ENCODE assay signal across 8 cellular contexts in the genomic region with DNA sequence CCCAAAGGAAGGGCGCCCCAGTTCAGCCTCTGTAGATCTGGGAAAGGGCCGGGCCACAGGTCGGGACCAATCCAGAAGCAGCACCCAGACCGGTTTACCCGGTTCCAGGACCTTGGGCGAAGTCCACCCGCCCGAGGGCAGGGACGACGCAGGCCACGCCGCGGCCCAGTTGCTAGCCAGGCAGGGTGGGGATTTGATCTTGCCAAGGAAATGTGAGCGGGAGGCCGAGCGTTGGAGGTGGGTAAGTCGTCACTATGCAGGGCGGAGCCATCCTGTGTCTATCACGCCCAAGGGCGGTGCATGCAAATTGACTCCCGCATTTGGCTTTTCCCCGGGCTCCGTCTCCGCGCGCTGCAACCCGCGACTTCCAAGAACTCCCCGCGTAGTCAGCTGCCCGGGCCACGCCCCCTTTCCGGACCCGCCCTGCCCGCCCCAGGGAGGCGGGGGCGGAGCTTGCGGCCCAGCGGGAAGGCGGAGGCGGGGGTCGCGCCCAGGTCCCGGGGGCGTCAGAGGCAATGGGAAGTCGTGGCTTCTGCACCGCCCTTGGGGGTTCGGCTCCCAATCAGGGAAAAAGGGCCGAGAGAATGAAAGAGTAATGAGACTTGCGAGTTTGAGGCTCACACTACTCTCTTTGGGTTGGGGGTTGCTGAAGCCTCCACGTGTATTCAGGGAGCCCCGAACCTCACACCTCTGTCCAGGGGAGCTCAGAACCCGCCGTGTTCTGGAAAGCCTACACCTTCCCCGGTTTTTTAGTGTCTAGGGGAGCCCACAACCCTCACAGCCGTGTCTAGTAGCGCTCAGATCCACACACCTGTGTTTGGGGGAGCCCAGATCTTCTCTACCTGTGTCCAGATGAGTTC. TPM values are rescaled to one million over a fixed set of nuclear protein-coding genes. Genes with fewer than 3 reads are reported as not detected.
DNase-seq lines count a peak whose midpoint lies in the region; ATAC-seq, FAIRE-seq and TF ChIP-seq lines count a peak whose summit lies in the region.

No MANE protein-coding gene starts in this region.

- H3K79me2 ChIP-seq in astrocyte (ENCODE audit: insufficient read depth, low read length) (no peaks in the 10 kb centered on the region), hepatocyte (no peaks in the 10 kb centered on the region)

- H3K4me2 ChIP-seq in astrocyte (ENCODE audit: low read length) (peak overlapping the region; percentile 83), hepatocyte (peak overlapping the region; percentile 78)

- no peaks in the 10 kb centered on the region for H4K20me1 ChIP-seq in astrocyte (ENCODE audit: insufficient read depth, low read length)
- no peaks in the 10 kb centered on the region for H4K20me1 ChIP-seq in hepatocyte (ENCODE audit: insufficient read depth, poor library complexity, severe bottlenecking)

- no peak for FAIRE-seq in astrocyte (lab: Jason Lieb, UNC)

- no peaks in the 10 kb centered on the region for H3K9me3 Mint-ChIP-seq in astrocyte (ENCODE audit: unreplicated experiment)

- ATAC-seq in HG02870 (IDR thresholded peaks at IDR 0.05; ENCODE audit: unreplicated experiment) = no peak

- H3K9ac ChIP-seq in astrocyte (ENCODE audit: low read length) = peak overlapping the region; percentile 70

- no peaks in the 10 kb centered on the region for H3K27me3 ChIP-seq in H7 (ENCODE audit: control insufficient read depth, insufficient read depth, low read length)
- no peaks in the 10 kb centered on the region for H3K27me3 ChIP-seq in astrocyte (ENCODE audit: insufficient read depth, low read length)
- H3K27me3 ChIP-seq in hepatocyte = no peaks in the 10 kb centered on the region

- H3K4me1 Mint-ChIP-seq in astrocyte (ENCODE audit: low read depth, unreplicated experiment) = peaks cover 28% of the 10 kb centered on the region

- H3K4me3 Mint-ChIP-seq in astrocyte (ENCODE audit: unreplicated experiment) = peak overlapping the region; percentile 78

- H3K9me3 ChIP-seq in astrocyte (ENCODE audit: insufficient read depth, low read depth, low read length) (no peaks in the 10 kb centered on the region), hepatocyte (ENCODE audit: low read depth) (no peaks in the 10 kb centered on the region)

- TF ChIP-seq CTCF in astrocyte (IDR thresholded peaks at IDR 0.05; ENCODE audit: insufficient read depth, low read depth, low read length) = no peak
- no peak for TF ChIP-seq CTCF in hepatocyte (IDR thresholded peaks at IDR 0.05; ENCODE audit: poor library complexity)

- peaks cover 48% of the 10 kb centered on the region for H3K4me1 ChIP-seq in astrocyte (ENCODE audit: insufficient read depth, low read length)
- H3K4me1 ChIP-seq in hepatocyte (ENCODE audit: insufficient read depth) = peaks cover 47% of the 10 kb centered on the region

- DNase-seq in COR-L47 (lab: John Stamatoyannopoulos, UW) = peak; percentile 88
- DNase-seq in H7 = peak; percentile 92
- DNase-seq in NCI-H1930 (lab: John Stamatoyannopoulos, UW) = peak; percentile 75 to 79
- DNase-seq in T-helper 9 cell = peak; percentile 75
- DNase-seq in astrocyte (ENCODE audit: low read depth) = peak; percentile 96
- DNase-seq in hepatocyte (ENCODE audit: low spot score) = peak; percentile 98
- peak; percentile 94 for DNase-seq in renal cortical epithelial cell (ENCODE audit: low read depth)

- H3K36me3 ChIP-seq in H7 (replicated peaks; ENCODE audit: control insufficient read depth, insufficient read depth, low read length) (no peaks in the 10 kb centered on the region), astrocyte (ENCODE audit: insufficient read depth, low read length) (no peaks in the 10 kb centered on the region), hepatocyte (replicated peaks; ENCODE audit: insufficient read depth, low read depth) (no peaks in the 10 kb centered on the region)

- H3K4me3 ChIP-seq in H7 (ENCODE audit: insufficient read depth, low read depth, low read length) (peak overlapping the region; percentile 47), astrocyte (ENCODE audit: insufficient read depth, low read depth, low read length) (peak overlapping the region; percentile 43), hepatocyte (peak overlapping the region; percentile 8)

- 3% methylated on average over 41 of the region's 57 CpGs for WGBS in hepatocyte (ENCODE audit: low lambda C conversion rate, missing lambda C conversion rate)

- H3K27me3 Mint-ChIP-seq in astrocyte (ENCODE audit: low read depth, unreplicated experiment) = no peaks in the 10 kb centered on the region

- H2AFZ ChIP-seq in astrocyte (ENCODE audit: low read depth, low read length) (peak overlapping the region; percentile 82), hepatocyte (no peak overlapping the region)

- H3K36me3 Mint-ChIP-seq in astrocyte (ENCODE audit: low read depth, unreplicated experiment) = no peaks in the 10 kb centered on the region

- no peaks in the 10 kb centered on the region for H3K9me2 ChIP-seq in hepatocyte (replicated peaks; ENCODE audit: insufficient read depth)

- H3K27ac ChIP-seq in astrocyte (ENCODE audit: low read depth, low read length) = peak overlapping the region; percentile 90
- H3K27ac ChIP-seq in hepatocyte = peak overlapping the region; percentile 100

- H3K27ac Mint-ChIP-seq in astrocyte (ENCODE audit: unreplicated experiment) = peak overlapping the region; percentile 99

RNA-seq across cellular contexts. Expression of a gene that starts 12.8 kb away (rescaled TPM):
- total RNA-seq in H7 (2014; rRNA removed; shearing (Covaris generic)) = 34.5 and 56.4 TPM in 2 replicates
- total RNA-seq in astrocyte (58.7 and 71.3 TPM in 2 replicates), hepatocyte (64.2 and 101 TPM in 2 replicates), renal cortical epithelial cell (15.6 and 27.9 TPM in 2 replicates)
- 325 and 369 TPM in 2 replicates for polyA plus RNA-seq in hepatocyte

RNA-seq across cellular contexts. Expression of a gene that starts 12.8 kb away (rescaled TPM):
- 60.1 and 60.7 TPM in 2 replicates for total RNA-seq in H7 (2014; rRNA removed; shearing (Covaris generic))
- total RNA-seq in astrocyte (39.7 and 39.8 TPM in 2 replicates), hepatocyte (63.4 and 66.5 TPM in 2 replicates), renal cortical epithelial cell (37.1 and 67.0 TPM in 2 replicates)
- polyA plus RNA-seq in hepatocyte = 82.2 and 106 TPM in 2 replicates

RNA-seq across cellular contexts. Expression of a gene that starts 44.9 kb away (rescaled TPM):
- total RNA-seq in H7 (2014; rRNA removed; shearing (Covaris generic)) = 254 and 292 TPM in 2 replicates
- total RNA-seq in astrocyte (96.4 and 104 TPM in 2 replicates), hepatocyte (32.6 and 35.0 TPM in 2 replicates), renal cortical epithelial cell (36.5 and 119 TPM in 2 replicates)
- polyA plus RNA-seq in hepatocyte = 9.7 and 11.1 TPM in 2 replicates

RNA-seq across cellular contexts. Expression of a gene that starts 46.4 kb away (rescaled TPM):
- 81.5 and 89.1 TPM in 2 replicates for total RNA-seq in H7 (2014; rRNA removed; shearing (Covaris generic))
- total RNA-seq in astrocyte (43.0 and 43.3 TPM in 2 replicates), hepatocyte (21.0 and 31.2 TPM in 2 replicates), renal cortical epithelial cell (30.0 and 32.8 TPM in 2 replicates)
- polyA plus RNA-seq in hepatocyte = 33.4 and 45.1 TPM in 2 replicates
